Comparison of ENCODE assay signal across 9 cellular contexts in genomic region chr11:73310661-73311393, GRCh38. TPM values are rescaled to one million over a fixed set of nuclear protein-coding genes. Genes with fewer than 3 reads are reported as not detected.
DNase-seq lines count a peak whose midpoint lies in the region; ATAC-seq and TF ChIP-seq lines count a peak whose summit lies in the region.
"Had no signal": no experiment of that assay in that cellular context is flagged by ENCODE, and none has a peak within 500 bp of the region (broad histone marks: within the 10 kb centered on the region; RNA-seq: fewer than 3 reads in every experiment).

No MANE protein-coding gene starts in this region.

- H3K4me1 ChIP-seq in Caco-2 (peaks cover 61% of the 10 kb centered on the region), lower lobe of right lung (peaks cover 63% of the 10 kb centered on the region), spleen (peaks cover 9 to 98% (median 54%) of the 10 kb centered on the region in 6 donors)

- no peak for ATAC-seq in lower lobe of right lung
- no peak for ATAC-seq in WTC11

- H3K27ac Mint-ChIP-seq in Caco-2 (ENCODE audit: unreplicated experiment) (peak overlapping the region; percentile 83), WTC11 (no peak overlapping the region)

- DNase-seq in Caco-2: no peak
- no peak for DNase-seq in caudate nucleus (lab: John Stamatoyannopoulos, UW)
- DNase-seq in lower lobe of right lung: no peak
- DNase-seq in spleen: no peak
- no peak for DNase-seq in WTC11 (ENCODE audit: low spot score)
- no peak for DNase-seq in epidermal melanocyte (ENCODE audit: insufficient read length, low spot score)
- no peak for DNase-seq in stimulated activated naive CD4-positive, alpha-beta T cell treated with Interleukin-2 at 50 U/mL for 16 hours (lab: John Stamatoyannopoulos, UW)
- no peak for DNase-seq in RPMI8226

- H3K36me3 Mint-ChIP-seq in Caco-2 (ENCODE audit: insufficient read depth, unreplicated experiment) (peaks cover 52% of the 10 kb centered on the region), WTC11 (no peaks in the 10 kb centered on the region)

- H3K27me3 ChIP-seq in Caco-2 (replicated peaks; ENCODE audit: control insufficient read depth, insufficient read depth, low read length) (no peaks in the 10 kb centered on the region), lower lobe of right lung (ENCODE audit: low read depth) (no peaks in the 10 kb centered on the region), spleen (replicated peaks in 1 of 7) (peaks cover 0 to 42% (median 14%) of the 10 kb centered on the region in 7 donors)

- no peak for TF ChIP-seq POLR2A in spleen (IDR thresholded peaks at IDR 0.05)

- H3K36me3 ChIP-seq in Caco-2 (ENCODE audit: control insufficient read depth, insufficient read depth, low read length) (no peaks in the 10 kb centered on the region; the same call in 1 of the 2 replicates), lower lobe of right lung (no peaks in the 10 kb centered on the region), spleen (no peaks in the 10 kb centered on the region)

- WGBS in spleen, 5 donors: 80 to 85% (median 82%) methylated on average over 10 to 22 of the region's 22 CpGs

- no peak overlapping the region for H3K4me3 ChIP-seq in Caco-2 (ENCODE audit: low read depth, low read length)
- peak overlapping the region; percentile 78 for H3K4me3 ChIP-seq in lower lobe of right lung
- H3K4me3 ChIP-seq in spleen: peak overlapping the region in 7 of 8 donors; percentile 5 to 86 (median 74)

- POLR2A ChIA-PET in Caco-2 (lab: Charles Lee) (no interaction called here), WTC11 (lab: Charles Lee) (no interaction called here)

- TF ChIP-seq CTCF in Caco-2 (IDR thresholded peaks at IDR 0.05; ENCODE audit: insufficient read depth in 1 of 2, low read depth in 1 of 2, low read length in 1 of 2, severe bottlenecking in 1 of 2, unreplicated experiment in 1 of 2) (no peak), lower lobe of right lung (IDR thresholded peaks at IDR 0.05) (no peak), spleen (IDR thresholded peaks at IDR 0.05 in 8 of 11, conservative IDR thresholded peaks at IDR 0.05 in 3 of 11) (no peak), WTC11 (IDR thresholded peaks at IDR 0.05) (no peak)

- CTCF ChIA-PET in Caco-2 (lab: Charles Lee): interaction anchor here (2.5 kb wide), 1 partner anchor 20 kb away, joined by 32 read pairs; no protein-coding TSS in a partner anchor
- CTCF ChIA-PET in WTC11 (lab: Charles Lee): interaction anchor here (2.0 to 7.6 kb wide), 4 partner anchors 25 to 51 kb away, joined by 8 to 270 read pairs (median 126); no protein-coding TSS in a partner anchor

- H3K9me3 Mint-ChIP-seq in Caco-2 (ENCODE audit: unreplicated experiment): no peaks in the 10 kb centered on the region
- no peaks in the 10 kb centered on the region for H3K9me3 Mint-ChIP-seq in WTC11

- no peaks in the 10 kb centered on the region for H3K27me3 Mint-ChIP-seq in Caco-2 (ENCODE audit: insufficient read depth, unreplicated experiment)
- peaks cover 32% of the 10 kb centered on the region for H3K27me3 Mint-ChIP-seq in WTC11 (ENCODE audit: low read depth)

- H3K4me1 Mint-ChIP-seq in Caco-2 (ENCODE audit: low read depth, unreplicated experiment) (peaks cover 42% of the 10 kb centered on the region), WTC11 (peaks cover 38% of the 10 kb centered on the region)

- H3K9me3 ChIP-seq in Caco-2 (no peaks in the 10 kb centered on the region), lower lobe of right lung (no peaks in the 10 kb centered on the region), spleen (no peaks in the 10 kb centered on the region)

- intact Hi-C loops in Caco-2 (cut with micrococcal nuclease; ENCODE audit: unreplicated experiment) (no loop called here), lower lobe of right lung (cut with DNase I) (no loop called here), spleen (cut with DNase I; ENCODE audit: low total_unique reads) (no loop called here)

- BruUV-seq in Caco-2 (replicated peaks; lab: Mats Ljungman, UMichigan): no TSS peak

- H3K27ac ChIP-seq in caudate nucleus (ENCODE audit: low read depth, low read length) (peak overlapping the region; percentile 62), lower lobe of right lung (peak overlapping the region; percentile 98), spleen (peak overlapping the region in 7 of 8 donors; percentile 16 to 89 (median 83))
- H3K27ac ChIP-seq: C4-2B had no signal

- H3K4me3 Mint-ChIP-seq in Caco-2 (ENCODE audit: unreplicated experiment) (peak overlapping the region; percentile 54), WTC11 (no peak overlapping the region)

TF ChIP-seq in WTC11, 78 proteins besides CTCF, POLR2A, EP300 and RAD21 (continues in another document):
- TF ChIP-seq ZNF512 (CRISPR knock-in tag; IDR thresholded peaks at IDR 0.05; ENCODE audit: borderline replicate concordance) (no peak), CBFB (CRISPR knock-in tag; IDR thresholded peaks at IDR 0.05; ENCODE audit: low read depth) (no peak), ZNF416 (CRISPR knock-in tag; IDR thresholded peaks at IDR 0.05) (no peak), ZNF532 (CRISPR knock-in tag; IDR thresholded peaks at IDR 0.05; ENCODE audit: borderline replicate concordance) (no peak), GTF2I (CRISPR knock-in tag; conservative IDR thresholded peaks at IDR 0.05) (no peak), ZNF232 (CRISPR knock-in tag; IDR thresholded peaks at IDR 0.05) (no peak), JAZF1 (CRISPR knock-in tag; IDR thresholded peaks at IDR 0.05) (no peak), STAT6 (CRISPR knock-in tag; conservative IDR thresholded peaks at IDR 0.05; ENCODE audit: low read depth) (no peak)

RNA-seq across cellular contexts. Expression of gene ARHGEF17, which starts 2.8 kb away (rescaled TPM):
- 77.9 and 78.1 TPM in 2 replicates for total RNA-seq in Caco-2 (2022)
- 56.5 TPM for total RNA-seq in lower lobe of right lung
- total RNA-seq in spleen: 10 to 100 TPM; 21.5 to 48.5 (median 41.6) TPM
- polyA plus RNA-seq in spleen: 10 to 100 TPM in 1 of 3 donors, 1 to 10 TPM in 2; 5.1 to 17.0 (median 6.3) TPM
- total RNA-seq in WTC11 (2021): 16.5 to 18.2 TPM (median 16.9 TPM) in 3 replicates

RNA-seq across cellular contexts. Expression of gene P2RY6, which starts 38.7 kb away (rescaled TPM):
- total RNA-seq in Caco-2 (2022): 48.4 and 55.7 TPM in 2 replicates
- 3.6 TPM for total RNA-seq in lower lobe of right lung
- total RNA-seq in spleen: 100 to 1,000 TPM in 1 of 7 donors, 10 to 100 TPM in 6; 41.1 to 109 (median 63.9) TPM
- 10 to 100 TPM in 2 of 3 donors, 1 to 10 TPM in 1; 8.2 to 25.2 (median 10.6) TPM for polyA plus RNA-seq in spleen
- 0.11 to 0.16 TPM in 2 of 3 replicates, not detected in the other for total RNA-seq in WTC11 (2021)
